In genomic region chr20:57941572-57942381, GRCh38 we compare ENCODE assay signal across 17 cellular contexts.
A peak's percentile ranks its signal among the peaks of the same experiment; 100 is the strongest.
DNase-seq lines count a peak whose midpoint lies in the region; ATAC-seq and TF ChIP-seq lines count a peak whose summit lies in the region.
"Had no signal": no experiment of that assay in that cellular context is flagged by ENCODE, and none has a peak within 500 bp of the region (broad histone marks: within the 10 kb centered on the region; RNA-seq: fewer than 3 reads in every experiment).

No MANE protein-coding gene starts in this region.

- peak; percentile 27 for DNase-seq in M059J (ENCODE audit: low read depth)
- peak; percentile 39 to 40 for DNase-seq in SJCRH30
- no peak for DNase-seq in inferior parietal cortex (ENCODE audit: extremely low spot score)
- no peak for DNase-seq in NCI-H187 treated with DMSO at 0.1 percent for 48 hours (lab: John Stamatoyannopoulos, UW)
- DNase-seq in mesothelial cell of epicardium (ENCODE audit: low spot score in 2 of 2, unreplicated experiment in 2 of 2) = no peak
- DNase-seq: activated CD4-positive, alpha-beta T cell treated with anti-CD3 and anti-CD28 coated beads for 1 hour; activated CD8-positive, alpha-beta memory T cell treated with anti-CD3 and anti-CD28 coated beads, Interleukin-2, amount 50 U/mL, for 48 hours; activated naive CD4-positive, alpha-beta T cell treated with anti-CD3 and anti-CD28 coated beads for 36 hours; brain microvascular endothelial cell; NCI-H510A treated with DMSO at 0.1 percent for 48 hours; stimulated activated CD4-positive, alpha-beta T cell treated with anti-CD3 and anti-CD28 coated beads, Interleukin-4, amount 100 ng/mL, for 1 hour; thyroid gland had no signal

- 52% methylated on average over 17 of the region's 17 CpGs for WGBS in liver

- no peaks in the 10 kb centered on the region for H3K36me3 Mint-ChIP-seq in mesothelial cell of epicardium
- H3K36me3 Mint-ChIP-seq: natural killer cell treated with Interleukin-12 subunit alpha and Interleukin-12 subunit beta and Interleukin-15 and Interleukin-18, amount 100 ng/mL, for 72 hours had no signal

- no peak for ATAC-seq in GM19463 (IDR thresholded peaks at IDR 0.05; ENCODE audit: unreplicated experiment)
- ATAC-seq: natural killer cell treated with Interleukin-12 subunit alpha and Interleukin-12 subunit beta and Interleukin-15 and Interleukin-18, amount 100 ng/mL, for 72 hours; sciatic nerve had no signal

- no peaks in the 10 kb centered on the region for H3K9me3 Mint-ChIP-seq in mesothelial cell of epicardium
- H3K9me3 Mint-ChIP-seq: activated naive CD4-positive, alpha-beta T cell treated with anti-CD3 and anti-CD28 coated beads for 36 hours; natural killer cell treated with Interleukin-12 subunit alpha and Interleukin-12 subunit beta and Interleukin-15 and Interleukin-18, amount 100 ng/mL, for 72 hours had no signal

- H3K4me3 Mint-ChIP-seq in mesothelial cell of epicardium = no peak overlapping the region
- H3K4me3 Mint-ChIP-seq: activated naive CD4-positive, alpha-beta T cell treated with anti-CD3 and anti-CD28 coated beads for 36 hours; natural killer cell treated with Interleukin-12 subunit alpha and Interleukin-12 subunit beta and Interleukin-15 and Interleukin-18, amount 100 ng/mL, for 72 hours had no signal

- H3K27ac ChIP-seq in 22Rv1 = peak overlapping the region; percentile 95
- no peak overlapping the region for H3K27ac ChIP-seq in SJCRH30
- peak overlapping the region; percentile 60 to 75 for H3K27ac ChIP-seq in liver (ENCODE audit: low read depth in 1 of 2, low read length in 2 of 2)
- H3K27ac ChIP-seq: brain microvascular endothelial cell, thyroid gland had no signal

- H3K27me3 ChIP-seq in SJCRH30 (no peaks in the 10 kb centered on the region), liver (ENCODE audit: control insufficient read depth in 4 of 4, insufficient read depth in 4 of 4, low read length in 3 of 4) (no peaks in the 10 kb centered on the region)
- H3K27me3 ChIP-seq: brain microvascular endothelial cell, thyroid gland had no signal

- no peak overlapping the region for H3K9ac ChIP-seq in liver (ENCODE audit: low read depth in 1 of 2, low read length in 2 of 2)

- H3K4me3 ChIP-seq in SJCRH30 = no peak overlapping the region
- H3K4me3 ChIP-seq in liver (ENCODE audit: low read depth in 1 of 3, low read length in 3 of 3) = no peak overlapping the region
- H3K4me3 ChIP-seq: thyroid gland had no signal

- H3K9me3 ChIP-seq in SJCRH30 (replicated peaks) (peaks cover 2% of the 10 kb centered on the region; the same call in 1 of the 2 replicates), liver (ENCODE audit: control insufficient read depth in 4 of 4, low read length in 3 of 4) (peaks cover 0 to 3% (median 0%) of the 10 kb centered on the region in 4 donors)
- H3K9me3 ChIP-seq: thyroid gland had no signal

- H3K4me1 ChIP-seq in SJCRH30 (peaks cover 5% of the 10 kb centered on the region; the same call in 1 of the 2 replicates), liver (ENCODE audit: control insufficient read depth in 4 of 4, insufficient read depth in 4 of 4, low read length in 3 of 4) (peaks cover 0 to 15% (median 2%) of the 10 kb centered on the region in 4 donors)
- H3K4me1 ChIP-seq: thyroid gland had no signal

- peaks cover 13% of the 10 kb centered on the region for H3K4me1 Mint-ChIP-seq in mesothelial cell of epicardium

- H3K27me3 Mint-ChIP-seq in mesothelial cell of epicardium (ENCODE audit: low read depth) = peaks cover 11% of the 10 kb centered on the region

- H3K27ac Mint-ChIP-seq in mesothelial cell of epicardium = no peak overlapping the region
- H3K27ac Mint-ChIP-seq: activated naive CD4-positive, alpha-beta T cell treated with anti-CD3 and anti-CD28 coated beads for 36 hours; natural killer cell treated with Interleukin-12 subunit alpha and Interleukin-12 subunit beta and Interleukin-15 and Interleukin-18, amount 100 ng/mL, for 72 hours had no signal

- no peak for TF ChIP-seq RAD21 in liver (IDR thresholded peaks at IDR 0.05)

- no peak for TF ChIP-seq CTCF in 22Rv1 (IDR thresholded peaks at IDR 0.05)
- no peak for TF ChIP-seq CTCF in liver (IDR thresholded peaks at IDR 0.05; ENCODE audit: low read depth, low read length, missing input control)
- no peak for TF ChIP-seq CTCF in mesothelial cell of epicardium (IDR thresholded peaks at IDR 0.05; ENCODE audit: unreplicated experiment)

- H3K36me3 ChIP-seq in SJCRH30 = no peaks in the 10 kb centered on the region
- H3K36me3 ChIP-seq in liver (ENCODE audit: control insufficient read depth in 4 of 4, insufficient read depth in 3 of 4, low read depth in 1 of 4, low read length in 3 of 4) = no peaks in the 10 kb centered on the region
- H3K36me3 ChIP-seq: brain microvascular endothelial cell, thyroid gland had no signal

TF ChIP-seq in liver, 16 proteins besides CTCF, POLR2A, EP300 and RAD21:
- no peak for TF ChIP-seq FOXA2 (IDR thresholded peaks at IDR 0.05)
- TF ChIP-seq JUND (IDR thresholded peaks at IDR 0.05) = peak in 1 of 2 donors; percentile 58
- no peak for TF ChIP-seq GABPA (IDR thresholded peaks at IDR 0.05 in 1 of 2, conservative IDR thresholded peaks at IDR 0.05 in 1 of 2)
- TF ChIP-seq ATF3 (IDR thresholded peaks at IDR 0.05) = no peak
- peak in 1 of 2 donors; percentile 96 for TF ChIP-seq EGR1 (IDR thresholded peaks at IDR 0.05; ENCODE audit: low read depth in 2 of 2)
- TF ChIP-seq YY1 (IDR thresholded peaks at IDR 0.05) = peak; percentile 52
- no peak for TF ChIP-seq NR2F2 (IDR thresholded peaks at IDR 0.05)
- peak; percentile 6 for TF ChIP-seq FOXA1 (IDR thresholded peaks at IDR 0.05)
- no peak for TF ChIP-seq HNF4G (IDR thresholded peaks at IDR 0.05)
- TF ChIP-seq SP1 (IDR thresholded peaks at IDR 0.05) = no peak
- no peak for TF ChIP-seq MAX (IDR thresholded peaks at IDR 0.05)
- TF ChIP-seq HNF4A (conservative IDR thresholded peaks at IDR 0.05) = peak in 1 of 2 donors; percentile 57
- TF ChIP-seq TAF1 (conservative IDR thresholded peaks at IDR 0.05) = no peak
- TF ChIP-seq REST (IDR thresholded peaks at IDR 0.05) = peak; percentile 77
- no peak for TF ChIP-seq ZBTB33 (IDR thresholded peaks at IDR 0.05)
- peak in 1 of 2 donors; percentile 54 for TF ChIP-seq RXRA (IDR thresholded peaks at IDR 0.05)

Comparison
In these comparisons a context has a peak if more than half of its experiments do, and no peak if none do; other contexts are left out.
1. DNase-seq: peak in M059J (single experiment) and SJCRH30 (2 of 2); none in inferior parietal cortex (single experiment), NCI-H187 treated with DMSO at 0.1 percent for 48 hours (single experiment) and mesothelial cell of epicardium (0 of 2).